1 cellular context compared by ENCODE assay signal in the genomic region with DNA sequence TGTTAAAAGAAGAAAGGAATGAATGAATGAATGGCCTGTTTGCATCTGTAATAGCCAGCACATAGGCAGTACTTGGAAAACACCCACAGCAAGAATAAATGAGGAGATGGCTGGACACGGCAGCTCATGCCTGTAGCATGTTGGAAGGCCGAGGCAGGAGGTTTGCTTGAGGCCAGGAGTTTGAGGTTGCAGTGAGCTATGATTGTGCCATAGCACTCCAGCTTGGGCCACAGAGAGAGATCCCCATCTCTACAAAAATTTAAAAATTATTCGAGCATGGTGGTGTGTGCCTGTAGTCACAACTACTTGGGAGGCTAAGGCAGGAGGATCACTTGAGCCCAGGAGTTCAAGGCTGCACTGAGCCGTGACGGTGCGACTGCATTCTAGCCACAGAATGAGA.
TF ChIP-seq lines count a peak whose summit lies in the region.

No MANE protein-coding gene starts in this region.

TF ChIP-seq in IMR-90, 13 proteins besides CTCF, POLR2A, EP300 and RAD21 (continued from another document):
- TF ChIP-seq, protein P1, sequence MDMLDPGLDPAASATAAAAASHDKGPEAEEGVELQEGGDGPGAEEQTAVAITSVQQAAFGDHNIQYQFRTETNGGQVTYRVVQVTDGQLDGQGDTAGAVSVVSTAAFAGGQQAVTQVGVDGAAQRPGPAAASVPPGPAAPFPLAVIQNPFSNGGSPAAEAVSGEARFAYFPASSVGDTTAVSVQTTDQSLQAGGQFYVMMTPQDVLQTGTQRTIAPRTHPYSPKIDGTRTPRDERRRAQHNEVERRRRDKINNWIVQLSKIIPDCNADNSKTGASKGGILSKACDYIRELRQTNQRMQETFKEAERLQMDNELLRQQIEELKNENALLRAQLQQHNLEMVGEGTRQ (IDR thresholded peaks at IDR 0.05; ENCODE audit: low read depth, low read length), result no peak
- no peak for TF ChIP-seq NFE2L2 (IDR thresholded peaks at IDR 0.05; ENCODE audit: low read depth, low read length)
- no peak for TF ChIP-seq RFX5 (IDR thresholded peaks at IDR 0.05; ENCODE audit: low read depth, low read length)
- TF ChIP-seq CHD1 (IDR thresholded peaks at IDR 0.05; ENCODE audit: low read depth, low read length), result no peak
- no peak for TF ChIP-seq BHLHE40 (IDR thresholded peaks at IDR 0.05; ENCODE audit: low read depth, low read length)
- TF ChIP-seq MAFK (IDR thresholded peaks at IDR 0.05; ENCODE audit: low read depth, low read length), result no peak
- no peak for TF ChIP-seq CEBPB (IDR thresholded peaks at IDR 0.05; ENCODE audit: low read depth, low read length)
- TF ChIP-seq MXI1 (IDR thresholded peaks at IDR 0.05; ENCODE audit: borderline replicate concordance, low read depth, low read length), result no peak
- no peak for TF ChIP-seq SMC3 (IDR thresholded peaks at IDR 0.05; ENCODE audit: low read depth, low read length)
- no peak for TF ChIP-seq RCOR1 (IDR thresholded peaks at IDR 0.05; ENCODE audit: insufficient replicate concordance, low read length)
